9 cellular contexts compared by ENCODE assay signal in genomic region chr3:185270262-185270955, GRCh38. TPM values are rescaled to one million over a fixed set of nuclear protein-coding genes. Genes with fewer than 3 reads are reported as not detected.
DNase-seq lines count a peak whose midpoint lies in the region; ATAC-seq, FAIRE-seq and TF ChIP-seq lines count a peak whose summit lies in the region.
"Had no signal": no experiment of that assay in that cellular context is flagged by ENCODE, and none has a peak within 500 bp of the region (broad histone marks: within the 10 kb centered on the region; RNA-seq: fewer than 3 reads in every experiment).

No MANE protein-coding gene starts in this region.

- no peaks in the 10 kb centered on the region for H3K9me3 ChIP-seq in H1 (ENCODE audit: insufficient read depth in 2 of 2, low read depth in 1 of 2, low read length in 1 of 2)
- H3K9me3 ChIP-seq in neuronal stem cell (replicated peaks in 1 of 2; ENCODE audit: control insufficient read depth in 2 of 2, insufficient read depth in 1 of 2, low read depth in 1 of 2, low read length in 2 of 2), result no peaks in the 10 kb centered on the region
- H3K9me3 ChIP-seq in aorta (ENCODE audit: control insufficient read depth, low read length), result no peaks in the 10 kb centered on the region

- peaks cover 8 to 25% (median 12%) of the 10 kb centered on the region in 3 donors for H3K27me3 Mint-ChIP-seq in CD14-positive monocyte (ENCODE audit: low read depth in 3 of 3)

- no peak overlapping the region for H3K4me3 ChIP-seq in H1 (ENCODE audit: extremely low read depth in 1 of 4, insufficient read depth in 2 of 4, low read depth in 3 of 4, low read length in 4 of 4)
- no peak overlapping the region for H3K4me3 ChIP-seq in neuronal stem cell (ENCODE audit: low read length in 2 of 2)
- H3K4me3 ChIP-seq in aorta (ENCODE audit: low read length in 2 of 2), result no peak overlapping the region

- H2AFZ ChIP-seq in H1 (ENCODE audit: low read length) (no peak overlapping the region), neuronal stem cell (ENCODE audit: low read length) (peak overlapping the region; percentile 41)

- H4K5ac ChIP-seq in H1 (ENCODE audit: insufficient read length, low read depth, low read length), result no peak overlapping the region

- no peak overlapping the region for H3K56ac ChIP-seq in H1 (replicated peaks; ENCODE audit: insufficient read length, low read depth, low read length)

- POLR2A ChIA-PET in H1 (lab: Charles Lee; ENCODE audit: partially characterized antibody), result no interaction called here

- H3K9me3 Mint-ChIP-seq in CD14-positive monocyte, result peaks cover 0 to 2% (median 0%) of the 10 kb centered on the region in 7 donors

- no peaks in the 10 kb centered on the region for H3K23me2 ChIP-seq in H1 (ENCODE audit: low read depth, low read length)

- CTCF ChIA-PET in H1 (lab: Charles Lee; ENCODE audit: partially characterized antibody), result interaction anchor here (0.6 to 2.5 kb wide), 31 partner anchors 9 to 433 kb away, joined by 3 to 26 read pairs (median 3); no protein-coding TSS in a partner anchor

- H3K18ac ChIP-seq in H1 (ENCODE audit: extremely low read depth, low read length), result no peak overlapping the region
- no peak overlapping the region for H3K18ac ChIP-seq in neuronal stem cell (ENCODE audit: low read length)

- no peaks in the 10 kb centered on the region for H3K79me1 ChIP-seq in H1 (ENCODE audit: low read depth, low read length)
- no peaks in the 10 kb centered on the region for H3K79me1 ChIP-seq in neuronal stem cell (ENCODE audit: low read depth, low read length)

- H4K8ac ChIP-seq in H1 (ENCODE audit: extremely low read depth, insufficient read depth, low read length) (no peak overlapping the region), neuronal stem cell (ENCODE audit: low read depth, low read length) (no peak overlapping the region)

- no peak overlapping the region for H3K4me3 Mint-ChIP-seq in CD14-positive monocyte

- DNase-seq in CD14-positive monocyte (ENCODE audit: low spot score), result no peak
- DNase-seq in HCEC 1CT, result peak; percentile 36
- peak; percentile 73 for DNase-seq in NCI-H82 treated with DMSO at 0.1 percent for 48 hours (lab: John Stamatoyannopoulos, UW; ENCODE audit: unreplicated experiment)
- peak in 1 of 2 experiments; percentile 55 for DNase-seq in H1 (ENCODE audit: low read depth in 1 of 2, low spot score in 2 of 2)
- no peak for DNase-seq in neuronal stem cell (ENCODE audit: low spot score)
- no peak for DNase-seq in NCI-H510A (lab: John Stamatoyannopoulos, UW)
- no peak for DNase-seq in aorta
- no peak for DNase-seq in NCI-H187 treated with DMSO at 0.1 percent for 48 hours (lab: John Stamatoyannopoulos, UW)

- H3K14ac ChIP-seq in H1 (ENCODE audit: insufficient read length), result no peak overlapping the region
- no peak overlapping the region for H3K14ac ChIP-seq in neuronal stem cell (ENCODE audit: low read length)

- no peak for ATAC-seq in aorta (ENCODE audit: low FRiP score)

- H3K27me3 ChIP-seq in H1 (replicated peaks in 1 of 4; ENCODE audit: control insufficient read depth in 3 of 4, extremely low read depth in 1 of 4, insufficient read depth in 3 of 4, low read length in 3 of 4) (no peaks in the 10 kb centered on the region), neuronal stem cell (ENCODE audit: control insufficient read depth in 3 of 3, insufficient read depth in 3 of 3, low read depth in 1 of 3, low read length in 3 of 3) (no peaks in the 10 kb centered on the region), aorta (ENCODE audit: control insufficient read depth in 1 of 2, insufficient read depth in 2 of 2, low read length in 1 of 2) (no peaks in the 10 kb centered on the region)

- no peak overlapping the region for H3K4ac ChIP-seq in H1 (replicated peaks; ENCODE audit: insufficient read length, low read depth, low read length)
- no peak overlapping the region for H3K4ac ChIP-seq in neuronal stem cell (ENCODE audit: low read length)

- H3K23ac ChIP-seq in H1 (ENCODE audit: insufficient read length), result no peak overlapping the region
- H3K23ac ChIP-seq in neuronal stem cell (ENCODE audit: low read depth, low read length, poor library complexity), result no peak overlapping the region

- H3K36me3 Mint-ChIP-seq in CD14-positive monocyte, result no peaks in the 10 kb centered on the region

- H4K20me1 ChIP-seq in H1 (replicated peaks in 1 of 2; ENCODE audit: control insufficient read depth in 1 of 2, insufficient read depth in 2 of 2, low read length in 2 of 2), result peaks cover 0 to 3% of the 10 kb centered on the region in 2 experiments

- intact Hi-C loops in CD14-positive monocyte (cut with micrococcal nuclease), result no loop called here
- intact Hi-C loops in aorta (cut with DNase I), result loop anchor here in 1 of 2 donors (10.0 kb wide), 1 partner anchor 46 kb away; no protein-coding TSS in a partner anchor

- no peak overlapping the region for H2BK15ac ChIP-seq in H1 (ENCODE audit: low read length)
- no peak overlapping the region for H2BK15ac ChIP-seq in neuronal stem cell (ENCODE audit: low read length)

- H3K4me1 ChIP-seq in H1 (replicated peaks in 1 of 4; ENCODE audit: control insufficient read depth in 3 of 4, insufficient read depth in 4 of 4, low read length in 3 of 4) (no peaks in the 10 kb centered on the region), neuronal stem cell (ENCODE audit: control insufficient read depth in 2 of 2, insufficient read depth in 1 of 2, low read depth in 1 of 2, low read length in 2 of 2) (peaks cover 0 to 4% of the 10 kb centered on the region in 2 donors), aorta (ENCODE audit: control insufficient read depth in 1 of 2, insufficient read depth in 2 of 2, low read length in 2 of 2) (no peaks in the 10 kb centered on the region)

- no peak for TF ChIP-seq POLR2A in H1 (IDR thresholded peaks at IDR 0.05; ENCODE audit: control extremely low read depth in 1 of 2, low read depth in 2 of 2, low read length in 2 of 2)

- TF ChIP-seq RAD21 in H1 (IDR thresholded peaks at IDR 0.05 in 1 of 2, conservative IDR thresholded peaks at IDR 0.05 in 1 of 2; ENCODE audit: low read depth in 2 of 2, low read length in 2 of 2), result peak; percentile 80 to 82

- TF ChIP-seq CTCF in CD14-positive monocyte (IDR thresholded peaks at IDR 0.05), result peak; percentile 11
- peak; percentile 78 to 84 (median 81) for TF ChIP-seq CTCF in H1 (IDR thresholded peaks at IDR 0.05; ENCODE audit: control extremely low read depth in 1 of 3, insufficient read depth in 1 of 3, low read depth in 1 of 3, low read length in 3 of 3)

- H4K91ac ChIP-seq in H1 (replicated peaks; ENCODE audit: insufficient read length, low read length) (no peak overlapping the region), neuronal stem cell (ENCODE audit: low read depth, low read length, poor library complexity) (no peak overlapping the region)

- no peak overlapping the region for H2BK20ac ChIP-seq in H1 (ENCODE audit: low read length)

- H3K27ac Mint-ChIP-seq in CD14-positive monocyte, result no peak overlapping the region

- peak; percentile 71 for FAIRE-seq in H1 (lab: Jason Lieb, UNC)
- FAIRE-seq: frontal cortex had no signal

- H2BK120ac ChIP-seq in H1 (replicated peaks; ENCODE audit: low read depth, low read length) (no peak overlapping the region), neuronal stem cell (ENCODE audit: low read depth, low read length) (no peak overlapping the region)

- no peak for TF ChIP-seq EP300 in H1 (IDR thresholded peaks at IDR 0.05; ENCODE audit: borderline replicate concordance in 1 of 2, low read depth in 2 of 2, low read length in 2 of 2)

- 77% methylated on average over 4 of the region's 4 CpGs; no CpG with 5 or more reads in 1 of the 2 experiments for WGBS in H1 (ENCODE audit: extremely low coverage in 1 of 2, insufficient coverage in 1 of 2, insufficient read length in 1 of 2, insufficient replicate concordance in 2 of 2, low coverage in 1 of 2, low lambda C conversion rate in 2 of 2, missing lambda C conversion rate in 1 of 2), 2 experiments
- no CpG with 5 or more reads among the region's 4 CpGs for WGBS in neuronal stem cell (ENCODE audit: extremely low coverage in 2 of 2, insufficient read length in 2 of 2, insufficient replicate concordance in 1 of 2), 2 donors
- WGBS in aorta, 2 donors, result 36 to 40% methylated on average over 4 of the region's 4 CpGs

- no peaks in the 10 kb centered on the region for H3K79me2 ChIP-seq in H1 (ENCODE audit: control insufficient read depth in 1 of 2, insufficient read depth in 2 of 2, low read length in 2 of 2)

- no peak overlapping the region for H3K27ac ChIP-seq in H1 (ENCODE audit: low read depth, low read length)
- no peak overlapping the region for H3K27ac ChIP-seq in neuronal stem cell (replicated peaks; ENCODE audit: low read length)
- no peak overlapping the region for H3K27ac ChIP-seq in aorta (ENCODE audit: low read depth in 1 of 2, low read length in 2 of 2)

- H3K36me3 ChIP-seq in H1 (ENCODE audit: control insufficient read depth in 2 of 4, insufficient read depth in 4 of 4, low read length in 3 of 4) (no peaks in the 10 kb centered on the region), neuronal stem cell (replicated peaks in 1 of 2; ENCODE audit: control insufficient read depth in 2 of 2, insufficient read depth in 2 of 2, low read length in 2 of 2) (no peaks in the 10 kb centered on the region), aorta (ENCODE audit: control insufficient read depth in 1 of 2, insufficient read depth in 2 of 2, low read length in 1 of 2) (no peaks in the 10 kb centered on the region)

- H3K9ac ChIP-seq in H1 (replicated peaks in 1 of 4; ENCODE audit: extremely low read depth in 1 of 4, low read depth in 3 of 4, low read length in 3 of 4), result no peak overlapping the region
- no peak overlapping the region for H3K9ac ChIP-seq in neuronal stem cell (ENCODE audit: low read depth, low read length, poor library complexity)

- H2BK12ac ChIP-seq in H1 (ENCODE audit: low read depth, low read length) (no peak overlapping the region), neuronal stem cell (ENCODE audit: low read length) (no peak overlapping the region)

- H3K4me2 ChIP-seq in H1 (ENCODE audit: insufficient read depth in 1 of 2, low read depth in 2 of 2, low read length in 2 of 2), result no peak overlapping the region
- no peak overlapping the region for H3K4me2 ChIP-seq in neuronal stem cell (ENCODE audit: insufficient read depth, low read length, poor library complexity, severe bottlenecking)

- H2AK5ac ChIP-seq in H1 (ENCODE audit: low read depth, low read length) (no peak overlapping the region), neuronal stem cell (ENCODE audit: low read depth, low read length) (no peak overlapping the region)

- H3K4me1 Mint-ChIP-seq in CD14-positive monocyte, result no peaks in the 10 kb centered on the region

- H2BK5ac ChIP-seq in H1 (ENCODE audit: low read depth, low read length), result no peak overlapping the region
- no peak overlapping the region for H2BK5ac ChIP-seq in neuronal stem cell (ENCODE audit: low read length)

RNA-seq across cellular contexts. Expression of gene EHHADH, which starts 16.6 kb away (rescaled TPM):
- polyA plus RNA-seq in CD14-positive monocyte, result 1 to 10 TPM; 1.1 to 1.5 TPM
- 2.9 and 3.5 TPM in 2 replicates for total RNA-seq in H1 (2021; fragmentation: NEBNext Ultra II Directional; extraction: Animal tissue kit (Norgen Biotek cat#: 25700))
- 0.82 and 1.4 TPM in 2 replicates for polyA plus RNA-seq in H1 (2011; rRNA removed)
- 1.7 TPM for polyA plus RNA-seq in H1 (2011; cell fraction: cytosol; rRNA removed)
- polyA plus RNA-seq in H1 (2011; cell fraction: nucleus; rRNA removed), result 1.6 TPM
- 1.2 to 2.4 TPM (median 2.2 TPM) in 4 replicates for polyA plus RNA-seq in H1 (2012, experiment 1 of 2)
- 0.07 TPM for polyA plus RNA-seq in H1 (2012, experiment 2 of 2)
- 1.0 TPM for polyA plus RNA-seq in H1 (2013, experiment 1 of 2)
- polyA plus RNA-seq in H1 (2013, experiment 2 of 2), result 1.0 TPM
- 4.6 and 5.0 TPM in 2 replicates for polyA minus RNA-seq in H1 (2011; rRNA and poly(A)+ RNA removed)
- polyA minus RNA-seq in H1 (2011; cell fraction: cytosol; rRNA and poly(A)+ RNA removed), result 4.4 TPM
- polyA minus RNA-seq in H1 (2011; cell fraction: nucleus; rRNA and poly(A)+ RNA removed), result 2.4 TPM
- polyA plus RNA-seq in neuronal stem cell (2013, experiment 1 of 2), result 1.9 TPM
- 2.6 TPM for polyA plus RNA-seq in neuronal stem cell (2013, experiment 2 of 2)
- total RNA-seq in aorta, result 1 to 10 TPM; 1.8 to 6.1 TPM
- polyA plus RNA-seq in aorta, result 1 to 10 TPM; 2.5 to 5.1 TPM

Comparison
In these comparisons a context has a peak if more than half of its experiments do, and no peak if none do; other contexts are left out.
1. DNase-seq: peak in HCEC 1CT (single experiment) and NCI-H82 treated with DMSO at 0.1 percent for 48 hours (single experiment); none in CD14-positive monocyte (single experiment), neuronal stem cell (single experiment), NCI-H510A (single experiment), aorta (0 of 2) and NCI-H187 treated with DMSO at 0.1 percent for 48 hours (single experiment).